Comparison of ENCODE assay signal across 8 cellular contexts in the genomic region with DNA sequence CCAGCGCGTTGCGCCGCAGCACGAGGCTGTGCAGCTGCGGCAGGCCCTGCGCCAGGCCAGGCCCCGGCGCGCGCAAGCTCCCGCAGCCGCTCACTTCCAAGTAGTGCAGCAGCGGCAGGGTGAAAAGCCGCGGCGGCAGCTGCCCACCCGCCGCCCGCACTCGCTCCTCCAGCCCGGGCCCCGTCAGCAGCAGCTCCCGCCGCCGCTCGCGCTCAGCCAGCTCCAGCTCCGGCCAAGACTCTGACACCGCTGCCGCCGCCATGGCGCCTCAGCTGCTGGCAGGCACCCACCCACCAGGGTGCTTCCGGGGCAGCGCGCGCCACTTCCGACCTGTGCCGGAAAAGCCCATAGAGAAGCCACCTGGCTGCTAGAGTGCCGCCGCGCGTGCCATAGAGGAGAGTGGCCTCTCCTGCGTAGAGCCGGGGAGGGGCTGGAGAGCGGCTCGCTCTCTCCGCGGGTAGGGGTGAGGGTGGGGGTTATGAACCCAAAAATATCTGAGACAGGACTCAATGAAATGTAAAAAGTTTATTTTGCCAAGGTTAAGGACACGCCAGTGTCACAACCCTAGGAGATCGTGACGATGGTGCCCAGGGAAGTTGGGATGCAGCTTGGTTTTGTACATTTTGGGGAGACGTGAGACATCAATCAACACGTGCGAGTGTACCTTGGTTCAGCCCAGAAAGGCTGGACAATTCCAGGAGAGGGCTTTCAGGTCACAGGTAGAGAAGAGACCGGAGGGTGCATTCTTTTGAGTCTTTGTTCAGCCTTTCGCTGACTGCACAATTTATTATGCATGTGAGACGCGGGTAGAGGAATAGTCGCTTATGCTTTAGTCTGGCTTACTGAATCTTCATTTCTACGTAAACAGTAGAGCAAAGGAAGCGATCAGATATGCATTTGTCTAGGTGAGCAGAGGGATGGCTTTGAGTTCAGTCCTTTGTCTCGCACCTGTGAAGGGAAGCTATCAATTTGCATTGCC.
A peak's percentile ranks its signal among the peaks of the same experiment; 100 is the strongest.
DNase-seq lines count a peak whose midpoint lies in the region; ATAC-seq lines count a peak whose summit lies in the region.

A gene (minus strand): TSS at position 284 of the 979 bp plus-strand sequence. CDS start 22 bp downstream, at position 262.

- DNase-seq in Ammon's horn (ENCODE audit: low spot score), result peak; percentile 96
- DNase-seq in NCI-H526 treated with DMSO at 0.1 percent for 48 hours (lab: John Stamatoyannopoulos, UW), result peak; percentile 80
- DNase-seq in activated CD4-positive, alpha-beta T cell treated with anti-CD3 and anti-CD28 coated beads for 48 hours, result peak; percentile 96
- peak; percentile 81 to 95 (median 88) for DNase-seq in stimulated activated CD4-positive, alpha-beta T cell treated with anti-CD3 and anti-CD28 coated beads, Interleukin-1b, Interleukin-23, amount 100 ng/mL, for 24 hours (ENCODE audit: low read depth in 4 of 4, low spot score in 1 of 4)

- no peaks in the 10 kb centered on the region for H3K27me3 ChIP-seq in layer of hippocampus (ENCODE audit: control insufficient read depth, insufficient read depth, low read length)

- ATAC-seq in GM19043 (IDR thresholded peaks at IDR 0.05; ENCODE audit: low read depth, unreplicated experiment) (peak; percentile 97), HG03354 (IDR thresholded peaks at IDR 0.05; ENCODE audit: poor library complexity, severe bottlenecking, unreplicated experiment) (peak; percentile 99)

- H3K27ac ChIP-seq in cingulate gyrus (ENCODE audit: low read depth, low read length) (peak within 1 kb of the TSS; percentile 81), layer of hippocampus (ENCODE audit: low read depth, low read length) (peak within 1 kb of the TSS; percentile 57)

Comparison
In these comparisons a context has a peak if more than half of its experiments do, and no peak if none do; other contexts are left out.
1. Peak in every context shown above with its lines: DNase-seq, ATAC-seq and H3K27ac ChIP-seq.